ENCODE assay signal across 8 cellular contexts in genomic region chr19:48954011-48954594, GRCh38. TPM values are rescaled to one million over a fixed set of nuclear protein-coding genes. Genes with fewer than 3 reads are reported as not detected.
A peak's percentile ranks its signal among the peaks of the same experiment; 100 is the strongest.
DNase-seq lines count a peak whose midpoint lies in the region; ATAC-seq and TF ChIP-seq lines count a peak whose summit lies in the region.

No MANE protein-coding gene starts in this region.

- H3K27ac ChIP-seq in VCaP (peak overlapping the region; percentile 86), gastroesophageal sphincter (peak overlapping the region; percentile 47 to 92 (median 86))

- no peak for TF ChIP-seq EP300 in gastroesophageal sphincter (IDR thresholded peaks at IDR 0.05)

- H3K36me3 ChIP-seq in gastroesophageal sphincter, result peaks cover 0 to 12% of the 10 kb centered on the region in 2 donors

- TF ChIP-seq POLR2A in gastroesophageal sphincter (IDR thresholded peaks at IDR 0.05), result no peak

- TF ChIP-seq CTCF in VCaP (conservative IDR thresholded peaks at IDR 0.05) (no peak), gastroesophageal sphincter (IDR thresholded peaks at IDR 0.05) (no peak)

- no peaks in the 10 kb centered on the region for H3K9me3 ChIP-seq in gastroesophageal sphincter

- H3K27me3 ChIP-seq in gastroesophageal sphincter, result no peaks in the 10 kb centered on the region

- H3K4me3 ChIP-seq in gastroesophageal sphincter (peak overlapping the region; percentile 45 to 94), skeletal muscle cell (ENCODE audit: low read depth, low read length) (peak overlapping the region; percentile 95)

- WGBS in gastroesophageal sphincter (ENCODE audit: low coverage in 1 of 2), 2 donors, result 10 to 36% methylated on average over 2 to 9 of the region's 11 CpGs

- H3K4me1 ChIP-seq in gastroesophageal sphincter, result peaks cover 0 to 23% (median 8%) of the 10 kb centered on the region in 3 donors

- DNase-seq in skeletal muscle cell (ENCODE audit: low read depth) (no peak), NCI-H146 treated with DMSO at 0.1 percent for 48 hours (lab: John Stamatoyannopoulos, UW; ENCODE audit: unreplicated experiment) (no peak), SW 1271 (lab: John Stamatoyannopoulos, UW) (no peak)

- ATAC-seq in GM18870 (IDR thresholded peaks at IDR 0.05; ENCODE audit: unreplicated experiment) (peak; percentile 19), gastroesophageal sphincter (no peak), HG02885 (IDR thresholded peaks at IDR 0.05; ENCODE audit: poor library complexity, unreplicated experiment) (no peak), GM18909 (IDR thresholded peaks at IDR 0.05; ENCODE audit: poor library complexity, unreplicated experiment) (no peak)

RNA-seq across cellular contexts. Expression of gene BAX, which starts 0.6 kb away (rescaled TPM):
- total RNA-seq in gastroesophageal sphincter, result 10 to 100 TPM; 31.5 to 40.8 (median 34.8) TPM

RNA-seq across cellular contexts. Expression of gene FTL, which starts 11.0 kb away (rescaled TPM):
- 1,000 to 10,000 TPM; 2,478 to 4,094 (median 2,824) TPM for total RNA-seq in gastroesophageal sphincter

RNA-seq across cellular contexts. Expression of gene DHDH, which starts 20.6 kb away (rescaled TPM):
- total RNA-seq in gastroesophageal sphincter, result under 1 TPM in 1 of 4 donors, not detected in 3; 0.81 TPM

RNA-seq across cellular contexts. Expression of gene GYS1, which starts 39.0 kb away (rescaled TPM):
- total RNA-seq in gastroesophageal sphincter, result 10 to 100 TPM; 22.1 to 44.4 (median 38.5) TPM

RNA-seq across cellular contexts. Expression of gene RUVBL2, which starts 39.6 kb away (rescaled TPM):
- 10 to 100 TPM; 69.4 to 96.5 (median 84.2) TPM for total RNA-seq in gastroesophageal sphincter
